ENCODE assay signal across 30 cellular contexts in the genomic region with DNA sequence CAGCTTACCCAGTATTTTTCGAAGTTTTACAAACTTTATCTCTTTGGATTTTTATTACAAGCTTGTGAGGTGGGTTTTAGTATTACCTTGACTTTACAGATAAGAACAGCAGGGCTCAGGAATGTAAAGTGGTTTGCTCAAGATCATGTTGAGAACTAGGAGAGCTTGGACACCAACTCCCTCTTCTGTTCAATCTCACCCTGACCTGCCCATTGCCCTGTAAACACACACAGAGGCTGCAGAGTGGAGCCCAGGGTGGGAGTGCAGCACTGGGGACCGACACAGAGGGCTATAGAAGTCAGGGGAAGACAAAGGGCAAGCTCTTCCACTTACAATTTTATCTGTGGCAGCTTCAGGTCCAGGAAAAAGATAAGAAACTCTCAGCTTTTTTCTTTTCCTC. TPM values are rescaled to one million over a fixed set of nuclear protein-coding genes. Genes with fewer than 3 reads are reported as not detected.
DNase-seq lines count a peak whose midpoint lies in the region; ATAC-seq and TF ChIP-seq lines count a peak whose summit lies in the region.
"Had no signal": no experiment of that assay in that cellular context is flagged by ENCODE, and none has a peak within 500 bp of the region (broad histone marks: within the 10 kb centered on the region; RNA-seq: fewer than 3 reads in every experiment).

No MANE protein-coding gene starts in this region.

- CTCF ChIA-PET in activated naive CD4-positive, alpha-beta T cell treated with anti-CD3 and anti-CD28 coated beads for 36 hours (lab: Charles Lee), result interaction anchor here (0.7 to 24.3 kb wide), 9 partner anchors 9 to 71 kb away, joined by 3 to 916 read pairs (median 3); no protein-coding TSS in a partner anchor

- no peak overlapping the region for H3K4me3 Mint-ChIP-seq in activated naive CD4-positive, alpha-beta T cell treated with anti-CD3 and anti-CD28 coated beads for 36 hours
- H3K4me3 Mint-ChIP-seq in activated T-helper 17 cell treated with anti-CD3 and anti-CD28 coated beads, Interleukin-2, amount 50 U/mL, for 72 hours, result peak overlapping the region; percentile 38
- H3K4me3 Mint-ChIP-seq: mesothelial cell of epicardium, naive B cell, type B pancreatic cell had no signal

- no peaks in the 10 kb centered on the region for H3K36me3 Mint-ChIP-seq in activated naive CD4-positive, alpha-beta T cell treated with anti-CD3 and anti-CD28 coated beads for 36 hours (ENCODE audit: low read depth)
- H3K36me3 Mint-ChIP-seq in activated T-helper 17 cell treated with anti-CD3 and anti-CD28 coated beads, Interleukin-2, amount 50 U/mL, for 72 hours (ENCODE audit: low read depth), result no peaks in the 10 kb centered on the region
- H3K36me3 Mint-ChIP-seq: mesothelial cell of epicardium, naive B cell, type B pancreatic cell had no signal

- no peak for ATAC-seq in activated T-helper 17 cell treated with anti-CD3 and anti-CD28 coated beads, Interleukin-2, amount 50 U/mL, for 72 hours (replicated peaks)
- peak in 1 of 2 donors; percentile 35 for ATAC-seq in lower lobe of right lung
- ATAC-seq: esophagus mucosa, psoas muscle had no signal

- peaks cover 62% of the 10 kb centered on the region for H3K4me1 ChIP-seq in lower lobe of right lung

- peaks cover 53% of the 10 kb centered on the region for H3K4me1 Mint-ChIP-seq in activated naive CD4-positive, alpha-beta T cell treated with anti-CD3 and anti-CD28 coated beads for 36 hours (ENCODE audit: low read depth)
- peaks cover 26% of the 10 kb centered on the region for H3K4me1 Mint-ChIP-seq in activated T-helper 17 cell treated with anti-CD3 and anti-CD28 coated beads, Interleukin-2, amount 50 U/mL, for 72 hours

- H3K9me3 Mint-ChIP-seq in activated naive CD4-positive, alpha-beta T cell treated with anti-CD3 and anti-CD28 coated beads for 36 hours, result no peaks in the 10 kb centered on the region
- H3K9me3 Mint-ChIP-seq in activated T-helper 17 cell treated with anti-CD3 and anti-CD28 coated beads, Interleukin-2, amount 50 U/mL, for 72 hours, result no peaks in the 10 kb centered on the region
- H3K9me3 Mint-ChIP-seq: mesothelial cell of epicardium, naive B cell, type B pancreatic cell had no signal

- H3K4me3 ChIP-seq in lower lobe of right lung, result no peak overlapping the region
- H3K4me3 ChIP-seq: left ventricle myocardium inferior, psoas muscle, sigmoid colon had no signal

- no peaks in the 10 kb centered on the region for H3K27me3 ChIP-seq in lower lobe of right lung (ENCODE audit: low read depth)
- H3K27me3 ChIP-seq: sigmoid colon had no signal

- no peaks in the 10 kb centered on the region for H3K36me3 ChIP-seq in lower lobe of right lung
- H3K36me3 ChIP-seq: left ventricle myocardium inferior, sigmoid colon had no signal

- TF ChIP-seq CTCF in lower lobe of right lung (IDR thresholded peaks at IDR 0.05), result no peak

- H3K27ac Mint-ChIP-seq in activated naive CD4-positive, alpha-beta T cell treated with anti-CD3 and anti-CD28 coated beads for 36 hours, result peak overlapping the region; percentile 88
- peak overlapping the region; percentile 29 for H3K27ac Mint-ChIP-seq in activated T-helper 17 cell treated with anti-CD3 and anti-CD28 coated beads, Interleukin-2, amount 50 U/mL, for 72 hours
- H3K27ac Mint-ChIP-seq: mesothelial cell of epicardium, type B pancreatic cell had no signal

- no peaks in the 10 kb centered on the region for H3K9me3 ChIP-seq in lower lobe of right lung
- H3K9me3 ChIP-seq: psoas muscle, sigmoid colon had no signal

- intact Hi-C loops in activated naive CD4-positive, alpha-beta T cell treated with anti-CD3 and anti-CD28 coated beads for 36 hours (cut with micrococcal nuclease), result loop anchor here (1.0 kb wide), 1 partner anchor 23 kb away; no protein-coding TSS in a partner anchor
- intact Hi-C loops in lower lobe of right lung (cut with DNase I), result loop anchor here (10.0 kb wide), 1 partner anchor 55 kb away; no protein-coding TSS in a partner anchor

- no peaks in the 10 kb centered on the region for H3K27me3 Mint-ChIP-seq in activated naive CD4-positive, alpha-beta T cell treated with anti-CD3 and anti-CD28 coated beads for 36 hours (ENCODE audit: low read depth)
- no peaks in the 10 kb centered on the region for H3K27me3 Mint-ChIP-seq in activated T-helper 17 cell treated with anti-CD3 and anti-CD28 coated beads, Interleukin-2, amount 50 U/mL, for 72 hours
- H3K27me3 Mint-ChIP-seq: type B pancreatic cell had no signal

- H3K27ac ChIP-seq in lower lobe of right lung, result peak overlapping the region; percentile 61
- H3K27ac ChIP-seq: left ventricle myocardium inferior, psoas muscle, sigmoid colon had no signal

- DNase-seq in activated naive CD4-positive, alpha-beta T cell treated with anti-CD3 and anti-CD28 coated beads for 36 hours, result no peak
- DNase-seq in activated naive CD4-positive, alpha-beta T cell treated with anti-CD3 and anti-CD28 coated beads, Interleukin-2, amount 50 U/mL, for 16 hours, result no peak
- DNase-seq in lower lobe of right lung (no peak), AG08395 (ENCODE audit: low spot score) (no peak), COLO829 (ENCODE audit: low spot score) (no peak), NCI-H524 (lab: John Stamatoyannopoulos, UW) (no peak)
- no peak for DNase-seq in stimulated activated CD8-positive, alpha-beta memory T cell treated with anti-CD3 and anti-CD28 coated beads, Interleukin-4, amount 100 ng/mL, for 48 hours
- DNase-seq: activated CD8-positive, alpha-beta memory T cell treated with anti-CD3 and anti-CD28 coated beads for 24 hours; activated effector memory CD4-positive, alpha-beta T cell treated with anti-CD3 and anti-CD28 coated beads, Interleukin-2, amount 50 U/mL, for 16 hours; AML-193; Calu3; DMS79; head of caudate nucleus; islet precursor cell; left ventricle myocardium inferior; naive B cell; NCI-H1436 treated with DMSO at 0.1 percent for 48 hours; NCI-H2081 treated with DMSO at 0.1 percent for 48 hours; NCI-H345; NCI-H774; nucleus accumbens; psoas muscle; SHP77 treated with DMSO at 0.1 percent for 48 hours; sigmoid colon; stimulated activated CD4-positive, alpha-beta T cell treated with anti-CD3 and anti-CD28 coated beads, Interleukin-4, amount 100 ng/mL, for 1 hour had no signal

RNA-seq across cellular contexts. Expression of gene TSPAN14, which starts 4.6 kb away (rescaled TPM):
- total RNA-seq in activated naive CD4-positive, alpha-beta T cell treated with anti-CD3 and anti-CD28 coated beads for 36 hours, result 10 to 100 TPM; 33.5 to 35.5 TPM
- total RNA-seq in activated T-helper 17 cell treated with anti-CD3 and anti-CD28 coated beads, Interleukin-2, amount 50 U/mL, for 72 hours, result 10 to 100 TPM; 61.9 to 64.5 TPM
- 169 TPM for total RNA-seq in lower lobe of right lung

RNA-seq across cellular contexts. Expression of gene PRXL2A, which starts 41.2 kb away (rescaled TPM):
- total RNA-seq in activated naive CD4-positive, alpha-beta T cell treated with anti-CD3 and anti-CD28 coated beads for 36 hours, result 10 to 100 TPM; 17.6 to 17.7 TPM
- total RNA-seq in activated T-helper 17 cell treated with anti-CD3 and anti-CD28 coated beads, Interleukin-2, amount 50 U/mL, for 72 hours, result 1 to 10 TPM; 9.4 to 9.6 TPM
- 33.3 TPM for total RNA-seq in lower lobe of right lung
- total RNA-seq: LHCN-M2 had no signal
